ENCODE assay signal across 1 cellular context in genomic region chr10:102963237-102963886, GRCh38.
TF ChIP-seq lines count a peak whose summit lies in the region.

No MANE protein-coding gene starts in this region.

TF ChIP-seq in H1, 55 proteins besides CTCF, POLR2A, EP300 and RAD21:
- TF ChIP-seq PHF8 (conservative IDR thresholded peaks at IDR 0.05; ENCODE audit: low read depth, low read length) (no peak), TCF12 (IDR thresholded peaks at IDR 0.05; ENCODE audit: low read depth, low read length) (no peak), USF2 (IDR thresholded peaks at IDR 0.05; ENCODE audit: low read length) (no peak), TEAD4 (IDR thresholded peaks at IDR 0.05; ENCODE audit: low read depth, low read length) (no peak), ASH2L (IDR thresholded peaks at IDR 0.05; ENCODE audit: low read length) (no peak), SIX5 (IDR thresholded peaks at IDR 0.05; ENCODE audit: low read depth, low read length) (no peak), SAP30 (IDR thresholded peaks at IDR 0.05; ENCODE audit: insufficient read depth, insufficient replicate concordance, low read length) (no peak)
